In the genomic region with DNA sequence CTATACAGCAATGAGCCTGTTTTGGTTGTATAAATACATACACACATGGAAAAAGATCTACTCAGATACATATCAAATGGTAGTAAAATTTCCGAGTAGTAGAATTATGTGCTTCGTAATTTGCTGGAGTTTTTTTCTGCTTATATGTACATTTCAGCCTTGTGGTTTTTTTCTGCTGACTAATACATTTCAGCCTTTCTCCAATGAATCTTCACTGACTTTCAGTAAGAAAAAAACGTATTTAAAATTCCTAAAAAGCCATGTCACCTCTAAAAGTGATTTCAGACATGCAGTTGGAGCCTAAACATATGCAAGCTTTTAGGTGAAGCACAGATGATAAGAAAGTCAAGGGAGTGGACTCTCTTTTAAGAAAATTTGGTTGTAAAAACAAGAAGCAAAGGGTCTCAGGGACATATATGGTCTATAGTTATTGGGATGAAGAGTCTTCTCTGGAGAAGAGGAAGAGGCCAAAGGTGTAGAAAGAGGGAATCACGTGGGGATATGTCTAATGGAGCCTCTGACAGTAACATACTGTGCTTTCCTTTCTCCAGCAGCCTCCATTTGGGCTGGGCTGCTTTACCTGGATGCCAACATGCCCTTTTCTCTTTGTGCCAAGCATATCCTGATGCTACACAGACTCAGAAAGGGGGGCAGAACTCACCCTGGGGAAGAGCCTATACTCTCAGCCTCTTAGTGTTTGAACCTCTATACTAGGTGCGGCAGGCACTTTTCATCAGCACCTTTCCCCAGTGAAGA, we compare ENCODE assay signal across 1 cellular context.
TF ChIP-seq lines count a peak whose summit lies in the region.

No MANE protein-coding gene starts in this region.

TF ChIP-seq in K562, 482 proteins besides CTCF, POLR2A, EP300 and RAD21:
- TF ChIP-seq ARNT (IDR thresholded peaks at IDR 0.05), result no peak
- TF ChIP-seq MTA3 (IDR thresholded peaks at IDR 0.05; ENCODE audit: borderline replicate concordance), result no peak
- TF ChIP-seq NR1H2 (CRISPR knock-in tag; IDR thresholded peaks at IDR 0.05), result no peak
- TF ChIP-seq, protein P1, sequence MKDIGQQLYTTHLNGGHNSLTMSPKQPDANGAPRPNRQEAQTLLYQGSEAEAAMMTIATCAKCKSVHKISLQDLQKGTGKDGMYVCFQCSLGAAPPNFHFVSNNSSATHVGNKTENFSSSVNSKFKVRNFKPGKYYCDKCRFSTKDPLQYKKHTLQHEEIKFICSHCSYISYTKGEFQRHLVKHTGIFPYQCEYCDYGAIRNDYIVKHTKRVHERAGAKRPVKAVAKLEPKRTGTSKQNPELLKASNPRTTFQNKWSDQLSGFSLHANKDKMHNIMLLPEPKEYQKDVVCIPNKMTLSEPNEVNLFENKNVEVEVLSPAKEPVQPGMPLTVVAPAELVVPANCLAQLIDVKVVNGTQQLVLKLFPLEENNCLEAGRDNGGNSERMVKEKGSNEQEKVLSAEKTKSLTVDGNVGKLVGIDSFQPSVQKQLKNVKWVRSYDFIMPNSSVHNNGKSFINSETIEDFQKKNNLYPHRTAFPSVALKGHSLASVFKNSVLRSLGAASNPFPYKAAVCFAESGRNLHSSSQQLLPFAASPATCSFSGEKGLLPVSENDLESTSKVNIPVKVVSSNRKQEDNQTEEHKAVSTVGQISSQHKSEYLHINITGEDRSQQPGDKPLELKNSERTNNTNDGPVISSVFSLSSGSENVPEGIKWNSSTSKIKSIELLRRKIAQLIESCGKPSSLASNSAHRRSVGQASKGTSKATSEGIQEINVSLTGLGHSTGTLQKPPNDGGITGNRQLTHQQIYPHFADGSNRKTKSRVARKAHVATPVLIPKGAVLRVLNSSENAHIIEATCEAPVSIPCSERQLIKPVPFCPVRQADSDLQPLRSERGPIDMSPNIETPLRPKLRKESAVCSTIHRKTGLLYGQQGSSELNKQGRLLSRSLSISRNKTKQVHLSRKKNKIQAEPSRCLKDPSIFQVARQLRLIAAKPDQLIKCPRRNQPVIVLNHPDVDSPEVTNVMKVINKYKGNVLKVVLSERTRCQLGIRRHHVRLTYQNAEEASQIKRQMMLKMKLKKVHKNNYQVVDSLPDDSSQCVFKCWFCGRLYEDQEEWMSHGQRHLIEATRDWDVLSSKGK (CRISPR knock-in tag; IDR thresholded peaks at IDR 0.05), result no peak
- no peak for TF ChIP-seq NCOA6 (IDR thresholded peaks at IDR 0.05)
- no peak for TF ChIP-seq PTBP1 (IDR thresholded peaks at IDR 0.05; ENCODE audit: low read depth, low read length)
- no peak for TF ChIP-seq L3MBTL2 (IDR thresholded peaks at IDR 0.05)
- TF ChIP-seq MAFK (IDR thresholded peaks at IDR 0.05; ENCODE audit: low read length), result peak; percentile 71; the same call in 1 of the 2 replicates
- TF ChIP-seq PML (IDR thresholded peaks at IDR 0.05; ENCODE audit: low read length), result no peak
- no peak for TF ChIP-seq ZNF511 (CRISPR knock-in tag; IDR thresholded peaks at IDR 0.05)
- no peak for TF ChIP-seq MTA2 (IDR thresholded peaks at IDR 0.05; ENCODE audit: low read depth)
- TF ChIP-seq ZNF316 (IDR thresholded peaks at IDR 0.05), result peak; percentile 85
- TF ChIP-seq LEF1 (IDR thresholded peaks at IDR 0.05), result no peak
- TF ChIP-seq AFF4 (CRISPR knock-in tag; IDR thresholded peaks at IDR 0.05), result no peak
- no peak for TF ChIP-seq SNRNP70 (optimal IDR thresholded peaks at IDR 0.05; ENCODE audit: low read depth, low read length)
- TF ChIP-seq, protein P2, sequence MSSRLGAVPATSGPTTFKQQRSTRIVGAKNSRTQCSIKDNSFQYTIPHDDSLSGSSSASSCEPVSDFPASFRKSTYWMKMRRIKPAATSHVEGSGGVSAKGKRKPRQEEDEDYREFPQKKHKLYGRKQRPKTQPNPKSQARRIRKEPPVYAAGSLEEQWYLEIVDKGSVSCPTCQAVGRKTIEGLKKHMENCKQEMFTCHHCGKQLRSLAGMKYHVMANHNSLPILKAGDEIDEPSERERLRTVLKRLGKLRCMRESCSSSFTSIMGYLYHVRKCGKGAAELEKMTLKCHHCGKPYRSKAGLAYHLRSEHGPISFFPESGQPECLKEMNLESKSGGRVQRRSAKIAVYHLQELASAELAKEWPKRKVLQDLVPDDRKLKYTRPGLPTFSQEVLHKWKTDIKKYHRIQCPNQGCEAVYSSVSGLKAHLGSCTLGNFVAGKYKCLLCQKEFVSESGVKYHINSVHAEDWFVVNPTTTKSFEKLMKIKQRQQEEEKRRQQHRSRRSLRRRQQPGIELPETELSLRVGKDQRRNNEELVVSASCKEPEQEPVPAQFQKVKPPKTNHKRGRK (tag; IDR thresholded peaks at IDR 0.05), result no peak
- TF ChIP-seq, protein P3, sequence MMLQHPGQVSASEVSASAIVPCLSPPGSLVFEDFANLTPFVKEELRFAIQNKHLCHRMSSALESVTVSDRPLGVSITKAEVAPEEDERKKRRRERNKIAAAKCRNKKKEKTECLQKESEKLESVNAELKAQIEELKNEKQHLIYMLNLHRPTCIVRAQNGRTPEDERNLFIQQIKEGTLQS (IDR thresholded peaks at IDR 0.05), result no peak
- TF ChIP-seq, protein P3 (CRISPR knock-in tag; conservative IDR thresholded peaks at IDR 0.05), result no peak
- TF ChIP-seq ZNF717 (CRISPR knock-in tag; IDR thresholded peaks at IDR 0.05), result no peak
- TF ChIP-seq FUS (optimal IDR thresholded peaks at IDR 0.05; ENCODE audit: low read depth, low read length), result no peak
- TF ChIP-seq MAFG (tag; conservative IDR thresholded peaks at IDR 0.05), result peak; percentile 80
- TF ChIP-seq BRF1 (IDR thresholded peaks at IDR 0.05; ENCODE audit: borderline replicate concordance, extremely low read depth, insufficient read length), result no peak
- TF ChIP-seq C11orf30 (IDR thresholded peaks at IDR 0.05; ENCODE audit: low read depth), result peak; percentile 76
- TF ChIP-seq MAFF (IDR thresholded peaks at IDR 0.05; ENCODE audit: low read length), result peak; percentile 71
- TF ChIP-seq, protein P4, sequence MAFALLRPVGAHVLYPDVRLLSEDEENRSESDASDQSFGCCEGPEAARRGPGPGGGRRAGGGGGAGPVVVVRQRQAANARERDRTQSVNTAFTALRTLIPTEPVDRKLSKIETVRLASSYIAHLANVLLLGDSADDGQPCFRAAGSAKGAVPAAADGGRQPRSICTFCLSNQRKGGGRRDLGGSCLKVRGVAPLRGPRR (CRISPR knock-in tag; IDR thresholded peaks at IDR 0.05), result no peak
- TF ChIP-seq ZFP36 (IDR thresholded peaks at IDR 0.05; ENCODE audit: low read depth, low read length, partially characterized antibody), result no peak
- no peak for TF ChIP-seq E2F5 (CRISPR knock-in tag; IDR thresholded peaks at IDR 0.05)
- no peak for TF ChIP-seq TARDBP (IDR thresholded peaks at IDR 0.05)
- no peak for TF ChIP-seq ZNF263 (CRISPR knock-in tag; IDR thresholded peaks at IDR 0.05; ENCODE audit: borderline replicate concordance)
- no peak for TF ChIP-seq TEAD2 (tag; IDR thresholded peaks at IDR 0.05)
- no peak for TF ChIP-seq PHF20 (IDR thresholded peaks at IDR 0.05; ENCODE audit: partially characterized antibody)
